17 cellular contexts compared by ENCODE assay signal in the genomic region with DNA sequence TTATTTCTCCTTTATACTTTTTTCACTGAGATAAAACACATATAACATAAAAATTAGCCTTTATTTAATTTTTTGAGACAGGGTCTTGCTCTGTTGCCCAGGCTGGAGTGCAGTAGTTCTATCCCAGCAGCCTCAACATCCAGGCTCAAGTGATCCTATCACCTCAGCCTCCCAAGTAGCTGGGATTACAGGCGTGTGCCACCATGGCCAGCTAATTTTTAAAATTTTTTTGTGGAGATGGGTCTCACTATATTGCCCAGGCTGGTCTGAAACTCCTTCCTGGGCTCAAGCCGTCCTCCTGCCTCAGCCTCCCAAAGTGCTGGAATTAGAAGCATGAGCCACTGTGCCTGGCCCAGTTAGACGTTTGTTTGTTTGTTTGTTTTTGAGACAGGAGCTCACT. TPM values are rescaled to one million over a fixed set of nuclear protein-coding genes. Genes with fewer than 3 reads are reported as not detected.
A peak's percentile ranks its signal among the peaks of the same experiment; 100 is the strongest.
DNase-seq lines count a peak whose midpoint lies in the region; ATAC-seq and TF ChIP-seq lines count a peak whose summit lies in the region.
"Had no signal": no experiment of that assay in that cellular context is flagged by ENCODE, and none has a peak within 500 bp of the region (broad histone marks: within the 10 kb centered on the region; RNA-seq: fewer than 3 reads in every experiment).

No MANE protein-coding gene starts in this region.

- TF ChIP-seq CTCF in HEK293 (tag by site-specific recombination; IDR thresholded peaks at IDR 0.05) (no peak), adrenal gland (IDR thresholded peaks at IDR 0.05) (no peak), hepatocyte (IDR thresholded peaks at IDR 0.05; ENCODE audit: poor library complexity) (no peak)

- CTCF ChIA-PET in HEK293 (lab: Yijun Ruan, JAX): interaction anchor here (0.5 kb wide), 1 partner anchor 216 kb away, joined by 3 read pairs; no protein-coding TSS in a partner anchor

- intact Hi-C loops in adrenal gland (cut with DNase I): no loop called here

- H3K9me3 ChIP-seq in HEK293 (ENCODE audit: control insufficient read depth, insufficient read depth, low read depth, low read length): no peaks in the 10 kb centered on the region
- H3K9me3 ChIP-seq in adrenal gland (replicated peaks in 1 of 3): no peaks in the 10 kb centered on the region
- H3K9me3 ChIP-seq in hepatocyte (ENCODE audit: low read depth): no peaks in the 10 kb centered on the region
- H3K9me3 ChIP-seq: BE2C had no signal

- ATAC-seq in GM21526 (IDR thresholded peaks at IDR 0.05; ENCODE audit: low FRiP score, unreplicated experiment) (no peak), GM21515 (IDR thresholded peaks at IDR 0.05; ENCODE audit: unreplicated experiment) (no peak)
- ATAC-seq: GM12878 had no signal

- H3K4me3 ChIP-seq in HEK293 (ENCODE audit: low read depth, low read length): no peak overlapping the region
- H3K4me3 ChIP-seq in adrenal gland: no peak overlapping the region
- no peak overlapping the region for H3K4me3 ChIP-seq in hepatocyte
- H3K4me3 ChIP-seq: GM12878 had no signal

- POLR2A ChIA-PET in HEK293 (lab: Yijun Ruan, JAX): interaction anchor here (1.1 kb wide), 1 partner anchor 141 kb away, joined by 3 read pairs; no protein-coding TSS in a partner anchor

- no peaks in the 10 kb centered on the region for H3K27me3 ChIP-seq in adrenal gland
- no peaks in the 10 kb centered on the region for H3K27me3 ChIP-seq in hepatocyte
- H3K27me3 ChIP-seq: BE2C had no signal

- peaks cover 16% of the 10 kb centered on the region for H4K20me1 ChIP-seq in hepatocyte (ENCODE audit: insufficient read depth, poor library complexity, severe bottlenecking)

- H2AFZ ChIP-seq in hepatocyte: no peak overlapping the region

- H3K4me1 ChIP-seq in HEK293 (ENCODE audit: control insufficient read depth, insufficient read depth, low read length): no peaks in the 10 kb centered on the region
- peaks cover 21 to 25% of the 10 kb centered on the region in 2 donors for H3K4me1 ChIP-seq in adrenal gland (replicated peaks in 1 of 2)
- H3K4me1 ChIP-seq in hepatocyte (ENCODE audit: insufficient read depth): peaks cover 14% of the 10 kb centered on the region
- H3K4me1 ChIP-seq: BE2C had no signal

- H3K27ac ChIP-seq in HEK293 (ENCODE audit: extremely low read depth, low read depth, low read length): no peak overlapping the region
- peak overlapping the region in 3 of 5 donors; percentile 35 to 74 (median 59) for H3K27ac ChIP-seq in adrenal gland
- H3K27ac ChIP-seq in hepatocyte: peak overlapping the region; percentile 43

- H3K4me2 ChIP-seq in hepatocyte: no peak overlapping the region

- peaks cover 67% of the 10 kb centered on the region for H3K79me2 ChIP-seq in hepatocyte

- no peaks in the 10 kb centered on the region for H3K9me2 ChIP-seq in hepatocyte (replicated peaks; ENCODE audit: insufficient read depth)

- 82 to 87% (median 83%) methylated on average over 3 of the region's 3 CpGs for WGBS in adrenal gland, 4 donors
- 91% methylated on average over 3 of the region's 3 CpGs for WGBS in hepatocyte (ENCODE audit: low lambda C conversion rate, missing lambda C conversion rate)

- no peak for DNase-seq in adrenal gland
- no peak for DNase-seq in hepatocyte (ENCODE audit: low spot score)
- DNase-seq in central memory CD4-positive, alpha-beta T cell: no peak
- DNase-seq: BE2C; C1 segment of cervical spinal cord; CD4-positive, CD25-positive, alpha-beta regulatory T cell; CD8-positive, alpha-beta memory T cell; COR-L47; DMS 273 treated with DMSO at 0.1 percent for 48 hours; DMS53; DND-41; EL; H9 had no signal

- TF ChIP-seq POLR2A in adrenal gland (IDR thresholded peaks at IDR 0.05): no peak

- H3K36me3 ChIP-seq in HEK293 (ENCODE audit: control insufficient read depth in 2 of 2, insufficient read depth in 1 of 2, low read length in 2 of 2) (no peaks in the 10 kb centered on the region), adrenal gland (replicated peaks in 1 of 2) (no peaks in the 10 kb centered on the region), hepatocyte (replicated peaks; ENCODE audit: insufficient read depth, low read depth) (no peaks in the 10 kb centered on the region)
- H3K36me3 ChIP-seq: BE2C had no signal

TF ChIP-seq in HEK293, 187 proteins besides CTCF, POLR2A, EP300 and RAD21:
- TF ChIP-seq ZNF121 (tag by site-specific recombination; IDR thresholded peaks at IDR 0.05) (peak; percentile 88), ZNF350 (tag by site-specific recombination; IDR thresholded peaks at IDR 0.05) (no peak)

RNA-seq across cellular contexts. Expression of gene CRTC1, which starts 28.4 kb away (rescaled TPM):
- total RNA-seq in adrenal gland (10 to 100 TPM in 6 of 8 donors, 1 to 10 TPM in 2; 6.0 to 22.5 (median 10.3) TPM), hepatocyte (2.0 and 2.5 TPM in 2 replicates)
- polyA plus RNA-seq in adrenal gland (10 to 100 TPM in 2 of 3 donors, 1 to 10 TPM in 1; 4.6 to 38.1 (median 18.1) TPM), hepatocyte (4.5 and 4.8 TPM in 2 replicates)
